ENCODE assay signal across 9 cellular contexts in genomic region chr20:310645-311044, GRCh38. TPM values are rescaled to one million over a fixed set of nuclear protein-coding genes. Genes with fewer than 3 reads are reported as not detected.
DNase-seq lines count a peak whose midpoint lies in the region; ATAC-seq, FAIRE-seq and TF ChIP-seq lines count a peak whose summit lies in the region.
"Had no signal": no experiment of that assay in that cellular context is flagged by ENCODE, and none has a peak within 500 bp of the region (broad histone marks: within the 10 kb centered on the region; RNA-seq: fewer than 3 reads in every experiment).

No MANE protein-coding gene starts in this region.

- H3K4me3 Mint-ChIP-seq in activated naive CD4-positive, alpha-beta T cell treated with anti-CD3 and anti-CD28 coated beads, Interleukin-2, amount 50 U/mL, for 24 hours, result peak overlapping the region; percentile 86

- RAD21 ChIA-PET in GM12878 (lab: Charles Lee; ENCODE audit: unreplicated experiment), result interaction anchor here (2.7 kb wide), 1 partner anchor 44 kb away, joined by 12 read pairs; no protein-coding TSS in a partner anchor

- peak overlapping the region; percentile 51; the same call in 1 of the 2 replicates for H2AFZ ChIP-seq in GM12878 (ENCODE audit: control insufficient read depth, low read depth, low read length)

- peaks cover 2% of the 10 kb centered on the region for H3K36me3 Mint-ChIP-seq in activated naive CD4-positive, alpha-beta T cell treated with anti-CD3 and anti-CD28 coated beads, Interleukin-2, amount 50 U/mL, for 24 hours

- TF ChIP-seq EP300 in GM12878 (IDR thresholded peaks at IDR 0.05; ENCODE audit: borderline replicate concordance in 1 of 2, control insufficient read depth in 1 of 2, low read depth in 2 of 2, low read length in 2 of 2), result no peak

- no peaks in the 10 kb centered on the region for H4K20me1 ChIP-seq in GM12878 (ENCODE audit: control insufficient read depth, insufficient read depth)

- intact Hi-C loops in GM12878 (cut with micrococcal nuclease; ENCODE audit: unreplicated experiment), result no loop called here
- intact Hi-C loops in thyroid gland (cut with DNase I), result no loop called here

- H3K4me2 ChIP-seq in GM12878 (ENCODE audit: control insufficient read depth, insufficient read depth), result peak overlapping the region; percentile 91

- SMC1A ChIA-PET in GM12878 (lab: Charles Lee; ENCODE audit: uncharacterized antibody, unreplicated experiment), result interaction anchor here (1.0 to 1.6 kb wide), 2 partner anchors 10 to 13 kb away, joined by 5 to 6 read pairs; no protein-coding TSS in a partner anchor

- DNase-seq in activated naive CD4-positive, alpha-beta T cell (lab: John Stamatoyannopoulos, UW), result no peak
- DNase-seq in GM12878 (ENCODE audit: low read depth, low spot score) (no peak), thyroid gland (no peak), NCI-H1436 (lab: John Stamatoyannopoulos, UW) (no peak), cortex of kidney (lab: John Stamatoyannopoulos, UW) (no peak), SK-N-DZ (ENCODE audit: low spot score) (no peak)

- in situ Hi-C loops in GM12878 (cut with MboI), result no loop called here

- H3K4me1 ChIP-seq in GM12878 (ENCODE audit: control insufficient read depth, insufficient read depth, low read length) (peaks cover 4% of the 10 kb centered on the region; the same call in 1 of the 2 replicates), muscle layer of colon (ENCODE audit: insufficient read depth, low read length) (peaks cover 10% of the 10 kb centered on the region), thyroid gland (peaks cover 0 to 8% of the 10 kb centered on the region in 2 donors)

- H3K27me3 ChIP-seq in GM12878 (replicated peaks in 1 of 2; ENCODE audit: control insufficient read depth in 2 of 2, insufficient read depth in 2 of 2, low read length in 1 of 2), result no peaks in the 10 kb centered on the region
- H3K27me3 ChIP-seq in muscle layer of colon (ENCODE audit: control insufficient read depth in 1 of 2, insufficient read depth in 2 of 2, low read length in 2 of 2), result no peaks in the 10 kb centered on the region
- H3K27me3 ChIP-seq in thyroid gland, result no peaks in the 10 kb centered on the region

- H3K9ac ChIP-seq in GM12878 (ENCODE audit: control insufficient read depth, insufficient read depth, low read length) (no peak overlapping the region), muscle layer of colon (ENCODE audit: low read length) (no peak overlapping the region)

- H3K9me3 ChIP-seq in GM12878 (replicated peaks; ENCODE audit: control insufficient read depth, insufficient read depth, low read length), result no peaks in the 10 kb centered on the region
- no peaks in the 10 kb centered on the region for H3K9me3 ChIP-seq in muscle layer of colon (ENCODE audit: low read length)
- H3K9me3 ChIP-seq in thyroid gland, result no peaks in the 10 kb centered on the region

- H3K36me3 ChIP-seq in GM12878 (ENCODE audit: control insufficient read depth in 2 of 2, insufficient read depth in 2 of 2, low read length in 1 of 2), result no peaks in the 10 kb centered on the region
- no peaks in the 10 kb centered on the region for H3K36me3 ChIP-seq in muscle layer of colon (ENCODE audit: insufficient read depth, low read length)
- H3K36me3 ChIP-seq in thyroid gland, result no peaks in the 10 kb centered on the region

- H3K4me1 Mint-ChIP-seq in activated naive CD4-positive, alpha-beta T cell treated with anti-CD3 and anti-CD28 coated beads, Interleukin-2, amount 50 U/mL, for 24 hours, result peaks cover 18% of the 10 kb centered on the region

- CTCF ChIA-PET in GM12878 (lab: Yijun Ruan, JAX), result interaction anchor here (0.8 to 1.3 kb wide), 5 partner anchors 10 to 97 kb away, joined by 3 to 7 read pairs (median 3); no protein-coding TSS in a partner anchor

- no peaks in the 10 kb centered on the region for H3K27me3 Mint-ChIP-seq in activated naive CD4-positive, alpha-beta T cell treated with anti-CD3 and anti-CD28 coated beads, Interleukin-2, amount 50 U/mL, for 24 hours

- FAIRE-seq in GM12878 (lab: Jason Lieb, UNC), result no peak

- TF ChIP-seq RAD21 in GM12878 (IDR thresholded peaks at IDR 0.05; ENCODE audit: insufficient read depth, low read depth, low read length), result no peak

- BruUV-seq in GM12878 (replicated peaks; lab: Mats Ljungman, UMichigan), result no TSS peak

- 35% methylated on average over 7 of the region's 7 CpGs for WGBS in GM12878 (ENCODE audit: insufficient coverage, insufficient replicate concordance, low lambda C conversion rate, missing lambda C conversion rate)
- 7 to 8% methylated on average over 7 of the region's 7 CpGs for WGBS in thyroid gland, 2 donors

- TF ChIP-seq CTCF in GM12878 (IDR thresholded peaks at IDR 0.05 in 2 of 3, conservative IDR thresholded peaks at IDR 0.05 in 1 of 3; ENCODE audit: control insufficient read depth in 2 of 3, extremely low read depth in 1 of 3, insufficient read depth in 1 of 3, low read depth in 3 of 3, low read length in 3 of 3) (no peak), thyroid gland (IDR thresholded peaks at IDR 0.05) (no peak)

- no peaks in the 10 kb centered on the region for H3K9me3 Mint-ChIP-seq in activated naive CD4-positive, alpha-beta T cell treated with anti-CD3 and anti-CD28 coated beads, Interleukin-2, amount 50 U/mL, for 24 hours

- H3K79me2 ChIP-seq in GM12878 (ENCODE audit: control insufficient read depth, insufficient read depth, low read length), result no peaks in the 10 kb centered on the region

- peak overlapping the region; percentile 46; the same call in 1 of the 2 replicates for H3K4me3 ChIP-seq in GM12878
- H3K4me3 ChIP-seq in muscle layer of colon (ENCODE audit: low read depth in 1 of 2, low read length in 2 of 2), result peak overlapping the region; percentile 62 to 76
- H3K4me3 ChIP-seq in thyroid gland (replicated peaks in 1 of 3), result no peak overlapping the region

- TF ChIP-seq POLR2A in GM12878 (IDR thresholded peaks at IDR 0.05; ENCODE audit: low read depth, low read length) (no peak), thyroid gland (IDR thresholded peaks at IDR 0.05) (no peak)

- no peak for ATAC-seq in GM12878

- POLR2A ChIA-PET in GM12878 (lab: Charles Lee), result interaction anchor here (1.0 to 2.5 kb wide), 2 partner anchors 12 to 14 kb away, joined by 10 to 11 read pairs; partner anchors contain the start of gene SOX12

- no peak overlapping the region for H3K27ac ChIP-seq in GM12878 (ENCODE audit: control insufficient read depth, insufficient read depth)
- peak overlapping the region; percentile 98 for H3K27ac ChIP-seq in muscle layer of colon (ENCODE audit: low read depth, low read length)
- H3K27ac ChIP-seq in thyroid gland, result peak overlapping the region; percentile 75 to 85 (median 80)

- no peak overlapping the region for H3K27ac Mint-ChIP-seq in activated naive CD4-positive, alpha-beta T cell treated with anti-CD3 and anti-CD28 coated beads, Interleukin-2, amount 50 U/mL, for 24 hours

RNA-seq across cellular contexts. Expression of gene ZCCHC3, which starts 13.3 kb away (rescaled TPM):
- total RNA-seq in GM12878 (2013; cell fraction: nucleolus; rRNA removed), result 6.2 and 7.2 TPM in 2 replicates
- total RNA-seq in GM12878 (2014; rRNA removed) (36.1 TPM in 2 replicates), GM12878 (2014; rRNA removed; fragmentation: Illumina TruSeq; extraction: Trizol) (13.8 and 15.3 TPM in 2 replicates), GM12878 (2021) (31.9 and 32.8 TPM in 2 replicates), thyroid gland (10 to 100 TPM; 20.2 to 28.4 (median 22.3) TPM)
- 9.0 TPM for polyA plus RNA-seq in GM12878 (2011; ENCODE audit: low read depth)
- polyA plus RNA-seq in GM12878 (2011; rRNA removed) (31.3 and 33.1 TPM in 2 replicates), GM12878 (2014; fragmentation: Illumina TruSeq; extraction: Trizol) (20.2 and 21.9 TPM in 2 replicates), GM12878 (2014; fragmentation: Nextera tagmentation; extraction: Ambion mirVana) (10 to 100 TPM in 1 of 2 experiments, 1 to 10 TPM in 1; 5.3 to 10.8 TPM), GM12878 (2014; rRNA removed) (32.1 and 33.5 TPM in 2 replicates), GM12878 (2016; fragmentation: Nextera tagmentation; extraction: Ambion mirVana) (10 to 100 TPM in 1 of 2 experiments, 1 to 10 TPM in 1; 7.7 to 14.1 TPM)
- 26.4 and 31.8 TPM in 2 replicates for polyA plus RNA-seq in GM12878 (2011; cell fraction: cytosol; rRNA removed)
- 25.3 and 26.7 TPM in 2 replicates for polyA plus RNA-seq in GM12878 (2011; cell fraction: nucleus; rRNA removed)
- polyA plus RNA-seq in GM12878 (2012), result 16.8 and 18.4 TPM in 2 replicates
- polyA minus RNA-seq in GM12878 (2011; rRNA and poly(A)+ RNA removed), result 13.9 and 21.8 TPM in 2 replicates
- polyA minus RNA-seq in GM12878 (2011; cell fraction: cytosol; rRNA and poly(A)+ RNA removed), result 12.0 and 12.3 TPM in 2 replicates
- polyA minus RNA-seq in GM12878 (2011; cell fraction: nucleus; rRNA and poly(A)+ RNA removed), result 9.3 and 13.9 TPM in 2 replicates
- polyA plus RNA-seq in SK-N-DZ (2014; cell fraction: cytosol; rRNA removed), result 15.5 and 26.9 TPM in 2 replicates
- polyA plus RNA-seq in SK-N-DZ (2014; cell fraction: nucleus; rRNA removed), result 18.5 and 21.7 TPM in 2 replicates

RNA-seq across cellular contexts. Expression of gene SOX12, which starts 14.7 kb away (rescaled TPM):
- total RNA-seq in GM12878 (2013; cell fraction: nucleolus; rRNA removed), result 4.6 and 5.9 TPM in 2 replicates
- 2.8 and 3.3 TPM in 2 replicates for total RNA-seq in GM12878 (2014; rRNA removed)
- total RNA-seq in GM12878 (2014; rRNA removed; fragmentation: Illumina TruSeq; extraction: Trizol), result 0.92 and 1.1 TPM in 2 replicates
- 17.9 TPM in 2 replicates for total RNA-seq in GM12878 (2021)
- 1.5 TPM for polyA plus RNA-seq in GM12878 (2011; ENCODE audit: low read depth)
- 1.1 and 1.7 TPM in 2 replicates for polyA plus RNA-seq in GM12878 (2011; rRNA removed)
- polyA plus RNA-seq in GM12878 (2011; cell fraction: cytosol; rRNA removed), result 1.9 and 2.3 TPM in 2 replicates
- polyA plus RNA-seq in GM12878 (2011; cell fraction: nucleus; rRNA removed), result 6.6 and 7.6 TPM in 2 replicates
- 5.9 and 6.2 TPM in 2 replicates for polyA plus RNA-seq in GM12878 (2012)
- 1.5 and 3.2 TPM in 2 replicates for polyA plus RNA-seq in GM12878 (2014; fragmentation: Illumina TruSeq; extraction: Trizol)
- under 1 TPM; 0.50 to 0.71 TPM for polyA plus RNA-seq in GM12878 (2014; fragmentation: Nextera tagmentation; extraction: Ambion mirVana)
- polyA plus RNA-seq in GM12878 (2014; rRNA removed), result 5.0 and 7.5 TPM in 2 replicates
- polyA plus RNA-seq in GM12878 (2016; fragmentation: Nextera tagmentation; extraction: Ambion mirVana), result 1 to 10 TPM in 1 of 2 experiments, under 1 TPM in 1; 0.88 to 1.0 TPM
- 0.95 and 1.9 TPM in 2 replicates for polyA minus RNA-seq in GM12878 (2011; rRNA and poly(A)+ RNA removed)
- 2.4 and 2.6 TPM in 2 replicates for polyA minus RNA-seq in GM12878 (2011; cell fraction: cytosol; rRNA and poly(A)+ RNA removed)
- 1.9 and 3.3 TPM in 2 replicates for polyA minus RNA-seq in GM12878 (2011; cell fraction: nucleus; rRNA and poly(A)+ RNA removed)
- total RNA-seq in thyroid gland, result 10 to 100 TPM in 1 of 4 donors, 1 to 10 TPM in 3; 7.1 to 12.9 (median 9.0) TPM
- 17.4 and 22.3 TPM in 2 replicates for polyA plus RNA-seq in SK-N-DZ (2014; cell fraction: cytosol; rRNA removed)
- polyA plus RNA-seq in SK-N-DZ (2014; cell fraction: nucleus; rRNA removed), result 24.7 and 43.1 TPM in 2 replicates

RNA-seq across cellular contexts. Expression of gene C20orf96, which starts 20.1 kb away (rescaled TPM):
- 6.7 and 9.2 TPM in 2 replicates for total RNA-seq in GM12878 (2013; cell fraction: nucleolus; rRNA removed)
- total RNA-seq in GM12878 (2014; rRNA removed), result 1.0 and 1.4 TPM in 2 replicates
- total RNA-seq in GM12878 (2014; rRNA removed; fragmentation: Illumina TruSeq; extraction: Trizol), result 1.4 and 1.8 TPM in 2 replicates
- 7.4 and 8.4 TPM in 2 replicates for total RNA-seq in GM12878 (2021)
- 4.5 TPM for polyA plus RNA-seq in GM12878 (2011; ENCODE audit: low read depth)
- 3.2 and 4.3 TPM in 2 replicates for polyA plus RNA-seq in GM12878 (2011; rRNA removed)
- 2.7 and 3.7 TPM in 2 replicates for polyA plus RNA-seq in GM12878 (2011; cell fraction: cytosol; rRNA removed)
- 4.7 and 6.5 TPM in 2 replicates for polyA plus RNA-seq in GM12878 (2011; cell fraction: nucleus; rRNA removed)
- polyA plus RNA-seq in GM12878 (2012), result 5.0 and 6.3 TPM in 2 replicates
- 5.5 and 8.0 TPM in 2 replicates for polyA plus RNA-seq in GM12878 (2014; fragmentation: Illumina TruSeq; extraction: Trizol)
- 1 to 10 TPM; 2.3 to 2.4 TPM for polyA plus RNA-seq in GM12878 (2014; fragmentation: Nextera tagmentation; extraction: Ambion mirVana)
- polyA plus RNA-seq in GM12878 (2014; rRNA removed), result 8.6 and 9.0 TPM in 2 replicates
- polyA plus RNA-seq in GM12878 (2016; fragmentation: Nextera tagmentation; extraction: Ambion mirVana), result 1 to 10 TPM; 7.5 to 7.9 TPM
- 1.7 and 1.8 TPM in 2 replicates for polyA minus RNA-seq in GM12878 (2011; rRNA and poly(A)+ RNA removed)
- 1.2 TPM in 1 of 2 replicates, not detected in the other for polyA minus RNA-seq in GM12878 (2011; cell fraction: cytosol; rRNA and poly(A)+ RNA removed)
- polyA minus RNA-seq in GM12878 (2011; cell fraction: nucleus; rRNA and poly(A)+ RNA removed), result 1.5 and 1.7 TPM in 2 replicates
- 1 to 10 TPM; 4.1 to 9.5 (median 7.0) TPM for total RNA-seq in thyroid gland
- polyA plus RNA-seq in SK-N-DZ (2014; cell fraction: cytosol; rRNA removed), result 12.8 and 13.3 TPM in 2 replicates
- 23.2 and 73.6 TPM in 2 replicates for polyA plus RNA-seq in SK-N-DZ (2014; cell fraction: nucleus; rRNA removed)

RNA-seq across cellular contexts. Expression of gene NRSN2, which starts 36.3 kb away (rescaled TPM):
- 6.5 and 14.6 TPM in 2 replicates for total RNA-seq in GM12878 (2013; cell fraction: nucleolus; rRNA removed)
- total RNA-seq in GM12878 (2014; rRNA removed) (9.1 and 10.5 TPM in 2 replicates), GM12878 (2014; rRNA removed; fragmentation: Illumina TruSeq; extraction: Trizol) (6.9 and 8.9 TPM in 2 replicates), GM12878 (2021) (21.9 and 24.7 TPM in 2 replicates), thyroid gland (10 to 100 TPM; 29.8 to 56.7 (median 42.4) TPM)
- 8.1 TPM for polyA plus RNA-seq in GM12878 (2011; ENCODE audit: low read depth)
- polyA plus RNA-seq in GM12878 (2011; rRNA removed) (3.7 and 8.0 TPM in 2 replicates), GM12878 (2014; fragmentation: Illumina TruSeq; extraction: Trizol) (14.6 and 16.9 TPM in 2 replicates), GM12878 (2014; fragmentation: Nextera tagmentation; extraction: Ambion mirVana) (1 to 10 TPM; 6.2 to 7.6 TPM), GM12878 (2014; rRNA removed) (18.9 and 24.3 TPM in 2 replicates), GM12878 (2016; fragmentation: Nextera tagmentation; extraction: Ambion mirVana) (10 to 100 TPM; 26.4 to 32.4 TPM)
- polyA plus RNA-seq in GM12878 (2011; cell fraction: cytosol; rRNA removed), result 23.6 and 25.3 TPM in 2 replicates
- 11.4 and 15.6 TPM in 2 replicates for polyA plus RNA-seq in GM12878 (2011; cell fraction: nucleus; rRNA removed)
- polyA plus RNA-seq in GM12878 (2012), result 14.9 and 15.2 TPM in 2 replicates
- 4.2 and 10.8 TPM in 2 replicates for polyA minus RNA-seq in GM12878 (2011; rRNA and poly(A)+ RNA removed)
- polyA minus RNA-seq in GM12878 (2011; cell fraction: cytosol; rRNA and poly(A)+ RNA removed), result 5.3 and 7.7 TPM in 2 replicates
- 1.5 and 3.3 TPM in 2 replicates for polyA minus RNA-seq in GM12878 (2011; cell fraction: nucleus; rRNA and poly(A)+ RNA removed)
- polyA plus RNA-seq in SK-N-DZ (2014; cell fraction: cytosol; rRNA removed), result 26.4 and 29.4 TPM in 2 replicates
- polyA plus RNA-seq in SK-N-DZ (2014; cell fraction: nucleus; rRNA removed), result 14.7 and 28.9 TPM in 2 replicates

RNA-seq across cellular contexts. Expression of gene DEFB132, which starts 53.1 kb away (rescaled TPM):
- not detected in 2 replicates for total RNA-seq in GM12878 (2013; cell fraction: nucleolus; rRNA removed)
- total RNA-seq in GM12878 (2014; rRNA removed), result not detected in 2 replicates
- not detected in 2 replicates for total RNA-seq in GM12878 (2014; rRNA removed; fragmentation: Illumina TruSeq; extraction: Trizol)
- not detected in 2 replicates for total RNA-seq in GM12878 (2021)
- polyA plus RNA-seq in GM12878 (2011; ENCODE audit: low read depth), result not detected
- polyA plus RNA-seq in GM12878 (2011; rRNA removed), result not detected in 2 replicates
- polyA plus RNA-seq in GM12878 (2011; cell fraction: cytosol; rRNA removed), result not detected in 2 replicates
- polyA plus RNA-seq in GM12878 (2011; cell fraction: nucleus; rRNA removed), result not detected in 2 replicates
- polyA plus RNA-seq in GM12878 (2012), result not detected in 2 replicates
- polyA plus RNA-seq in GM12878 (2014; fragmentation: Illumina TruSeq; extraction: Trizol), result not detected in 2 replicates
- polyA plus RNA-seq in GM12878 (2014; fragmentation: Nextera tagmentation; extraction: Ambion mirVana), result not detected
- polyA plus RNA-seq in GM12878 (2014; rRNA removed), result not detected in 2 replicates
- polyA plus RNA-seq in GM12878 (2016; fragmentation: Nextera tagmentation; extraction: Ambion mirVana), result not detected
- polyA minus RNA-seq in GM12878 (2011; rRNA and poly(A)+ RNA removed), result not detected in 2 replicates
- polyA minus RNA-seq in GM12878 (2011; cell fraction: cytosol; rRNA and poly(A)+ RNA removed), result not detected in 2 replicates
- not detected in 2 replicates for polyA minus RNA-seq in GM12878 (2011; cell fraction: nucleus; rRNA and poly(A)+ RNA removed)
- not detected for total RNA-seq in thyroid gland
- not detected in 2 replicates for polyA plus RNA-seq in SK-N-DZ (2014; cell fraction: cytosol; rRNA removed)
- not detected in 2 replicates for polyA plus RNA-seq in SK-N-DZ (2014; cell fraction: nucleus; rRNA removed)
- total RNA-seq: aorta had no signal
- polyA plus RNA-seq: aorta had no signal

Comparison
In these comparisons a context has a peak if more than half of its experiments do, and no peak if none do; other contexts are left out.
1. H3K4me3 ChIP-seq: peak in GM12878 (single experiment) and muscle layer of colon (2 of 2); none in thyroid gland (0 of 3).